14 cellular contexts compared by ENCODE assay signal in the genomic region with DNA sequence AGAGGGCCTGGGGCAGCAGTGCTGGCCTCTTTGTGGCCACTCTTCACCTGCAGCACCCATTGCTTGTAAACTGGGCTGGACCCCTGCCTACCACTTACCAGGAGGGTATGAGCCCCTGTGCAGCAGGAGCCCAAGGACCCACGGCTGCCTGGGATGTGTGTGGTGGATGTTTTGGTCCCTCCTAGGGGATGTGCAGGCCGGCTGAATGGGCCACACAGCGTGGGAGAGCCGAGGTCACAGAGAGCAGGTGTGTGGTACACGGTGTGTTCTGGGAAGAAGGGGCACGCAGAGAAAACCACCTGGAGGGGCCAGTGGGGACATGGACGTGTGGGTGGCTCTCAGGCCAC. TPM values are rescaled to one million over a fixed set of nuclear protein-coding genes. Genes with fewer than 3 reads are reported as not detected.
DNase-seq lines count a peak whose midpoint lies in the region; ATAC-seq, FAIRE-seq and TF ChIP-seq lines count a peak whose summit lies in the region.
"Had no signal": no experiment of that assay in that cellular context is flagged by ENCODE, and none has a peak within 500 bp of the region (broad histone marks: within the 10 kb centered on the region; RNA-seq: fewer than 3 reads in every experiment).

No MANE protein-coding gene starts in this region.

- no peaks in the 10 kb centered on the region for H3K9me2 ChIP-seq in GM23248 (ENCODE audit: insufficient read depth)

- no peak for TF ChIP-seq RAD21 in K562 (CRISPR knock-in tag; conservative IDR thresholded peaks at IDR 0.05 in 1 of 2, IDR thresholded peaks at IDR 0.05 in 1 of 2)

- no peak for ATAC-seq in DND-41 (ENCODE audit: insufficient read depth, low read depth)
- ATAC-seq in K562 = peak; percentile 1; the same call in 1 of the 3 replicates
- ATAC-seq in omental fat pad (ENCODE audit: low FRiP score) = no peak
- ATAC-seq in HG03469 (IDR thresholded peaks at IDR 0.05; ENCODE audit: unreplicated experiment) = no peak

- no TSS peak for BruUV-seq in A673 (replicated peaks; lab: Mats Ljungman, UMichigan)
- no TSS peak for BruUV-seq in K562 (replicated peaks; lab: Mats Ljungman, UMichigan)

- 28% methylated on average over 7 of the region's 7 CpGs for WGBS in K562 (ENCODE audit: insufficient coverage, low coverage, missing lambda C conversion rate)
- WGBS in GM23248 (ENCODE audit: low coverage in 1 of 2, low lambda C conversion rate in 2 of 2, missing lambda C conversion rate in 2 of 2), 2 experiments = 91 to 92% methylated on average over 7 of the region's 7 CpGs

- H3F3A ChIP-seq in GM23248 (ENCODE audit: insufficient read depth) = no peaks in the 10 kb centered on the region

- no peak for TF ChIP-seq EP300 in K562 (IDR thresholded peaks at IDR 0.05; ENCODE audit: low read length)

- CTCF ChIA-PET in A673 (lab: Charles Lee) (no interaction called here), K562 (lab: Yijun Ruan, JAX; ENCODE audit: low intra/inter-chr PET ratio) (no interaction called here)

- H3K27me3 ChIP-seq in A673 (replicated peaks; ENCODE audit: insufficient read depth, low read depth, low read length, poor library complexity) (no peaks in the 10 kb centered on the region), DND-41 (ENCODE audit: insufficient read depth, low read length, poor library complexity) (no peaks in the 10 kb centered on the region), K562 (ENCODE audit: control insufficient read depth in 2 of 2, insufficient read depth in 2 of 2, low read length in 2 of 2) (peaks cover 0 to 23% of the 10 kb centered on the region in 2 experiments; a peak in 2 of 5 replicates), GM23248 (replicated peaks; ENCODE audit: insufficient read depth) (no peaks in the 10 kb centered on the region)

- peaks cover 9% of the 10 kb centered on the region for H3K4me1 ChIP-seq in A673 (ENCODE audit: insufficient read depth, low read length, poor library complexity, severe bottlenecking)
- H3K4me1 ChIP-seq in DND-41 (ENCODE audit: insufficient read depth, low read length) = no peaks in the 10 kb centered on the region
- peaks cover 8 to 96% of the 10 kb centered on the region in 2 experiments; a peak in 4 of 5 replicates for H3K4me1 ChIP-seq in K562 (replicated peaks in 1 of 2; ENCODE audit: control insufficient read depth in 2 of 2, insufficient read depth in 2 of 2, low read length in 2 of 2)
- peaks cover 8% of the 10 kb centered on the region for H3K4me1 ChIP-seq in GM23248 (ENCODE audit: insufficient read depth)

- POLR2A ChIA-PET in A673 (lab: Charles Lee; ENCODE audit: low non-redundant PET) (no interaction called here), K562 (lab: Yijun Ruan, JAX) (interaction anchor here (0.9 to 4.4 kb wide), 2 partner anchors 9 to 11 kb away, joined by 6 to 26 read pairs; no protein-coding TSS in a partner anchor)

- TF ChIP-seq POLR2A in K562 (conservative IDR thresholded peaks at IDR 0.05) = no peak

- intact Hi-C loops in A673 (cut with micrococcal nuclease; ENCODE audit: unreplicated experiment) = no loop called here
- intact Hi-C loops in K562 (cut with micrococcal nuclease) = no loop called here

- H3K9ac ChIP-seq in DND-41 (ENCODE audit: low read depth, low read length) = no peak overlapping the region
- H3K9ac ChIP-seq in K562 (ENCODE audit: insufficient read depth in 1 of 2, low read depth in 2 of 2, low read length in 2 of 2) = peak overlapping the region in 1 of 2 experiments; percentile 81; a peak in 2 of 4 replicates
- no peak overlapping the region for H3K9ac ChIP-seq in GM23248

- peaks cover 3% of the 10 kb centered on the region for H3K36me3 ChIP-seq in A673 (ENCODE audit: insufficient read depth, low read length, poor library complexity, severe bottlenecking)
- no peaks in the 10 kb centered on the region for H3K36me3 ChIP-seq in DND-41 (ENCODE audit: insufficient read depth, low read length)
- no peaks in the 10 kb centered on the region for H3K36me3 ChIP-seq in K562 (ENCODE audit: control insufficient read depth, insufficient read depth, low read length)
- no peaks in the 10 kb centered on the region for H3K36me3 ChIP-seq in GM23248 (ENCODE audit: low read depth)

- in situ Hi-C loops in K562 (cut with MboI) (no loop called here), GM23248 (cut with MboI) (no loop called here)

- no peak overlapping the region for H3K4me2 ChIP-seq in DND-41 (ENCODE audit: insufficient read depth, low read length)
- H3K4me2 ChIP-seq in K562 (ENCODE audit: insufficient read depth, low read length) = no peak overlapping the region
- H3K4me2 ChIP-seq in GM23248 (ENCODE audit: unreplicated experiment) = no peak overlapping the region
- H3K4me2 ChIP-seq: PC-9 had no signal

- H3K4me3 ChIP-seq in A673 (ENCODE audit: low read depth, low read length, poor library complexity, severe bottlenecking) = no peak overlapping the region
- no peak overlapping the region for H3K4me3 ChIP-seq in DND-41 (ENCODE audit: low read depth in 1 of 2, low read length in 2 of 2)
- H3K4me3 ChIP-seq in K562 = no peak overlapping the region
- H3K4me3 ChIP-seq in GM23248 = no peak overlapping the region
- H3K4me3 ChIP-seq: PC-9 had no signal

- H2AFZ ChIP-seq in DND-41 (ENCODE audit: low read depth, low read length) (no peak overlapping the region), K562 (ENCODE audit: low read depth, low read length) (no peak overlapping the region), GM23248 (no peak overlapping the region)
- H2AFZ ChIP-seq: PC-9 had no signal

- H3K79me2 ChIP-seq in DND-41 (ENCODE audit: insufficient read depth, low read length) (no peaks in the 10 kb centered on the region), K562 (ENCODE audit: control insufficient read depth, insufficient read depth, low read length) (no peaks in the 10 kb centered on the region), GM23248 (ENCODE audit: insufficient read depth) (no peaks in the 10 kb centered on the region)

- no peak for TF ChIP-seq CTCF in A673 (conservative IDR thresholded peaks at IDR 0.05; ENCODE audit: low read depth, low read length)
- TF ChIP-seq CTCF in DND-41 (IDR thresholded peaks at IDR 0.05; ENCODE audit: borderline replicate concordance, extremely low read depth, low read length, poor library complexity, severe bottlenecking) = no peak
- TF ChIP-seq CTCF in K562 (IDR thresholded peaks at IDR 0.05 in 2 of 3, conservative IDR thresholded peaks at IDR 0.05 in 1 of 3; ENCODE audit: insufficient read depth in 2 of 3, low read depth in 1 of 3, low read length in 3 of 3) = no peak
- TF ChIP-seq CTCF in omental fat pad (IDR thresholded peaks at IDR 0.05) = no peak

- H3K27ac ChIP-seq in A673 (ENCODE audit: low read depth, low read length, poor library complexity, severe bottlenecking) (peak overlapping the region; percentile 64), DND-41 (ENCODE audit: low read length) (peak overlapping the region; percentile 44), K562 (ENCODE audit: extremely low read depth, low read depth, low read length) (no peak overlapping the region), GM23248 (no peak overlapping the region)
- H3K27ac ChIP-seq: PC-9 had no signal

- no peak for DNase-seq in A673 (ENCODE audit: low spot score)
- DNase-seq in DND-41 = no peak
- DNase-seq in K562 (ENCODE audit: extremely low read depth in 1 of 4, low spot score in 3 of 4) = no peak
- DNase-seq in omental fat pad (ENCODE audit: low spot score) = peak; percentile 9
- DNase-seq in DMS114 treated with DMSO at 0.1 percent for 48 hours (lab: John Stamatoyannopoulos, UW; ENCODE audit: unreplicated experiment) = no peak
- no peak for DNase-seq in GM23248
- DNase-seq in SIG-M5 treated with dmso at 0.1 percent for 504 hours (lab: John Stamatoyannopoulos, UW; ENCODE audit: unreplicated experiment) = no peak
- DNase-seq: GF-D8; mesendoderm; NCI-H510A; PC-9; stimulated activated CD4-positive, alpha-beta T cell treated with anti-CD3 and anti-CD28 coated beads, Interleukin-4, amount 100 ng/mL, for 24 hours had no signal

- no peaks in the 10 kb centered on the region for H3K9me1 ChIP-seq in K562 (ENCODE audit: control insufficient read depth, insufficient read depth, low read length)

- H4K20me1 ChIP-seq in DND-41 (ENCODE audit: insufficient read depth, low read length) (no peaks in the 10 kb centered on the region), K562 (replicated peaks; ENCODE audit: control insufficient read depth, insufficient read depth, low read length) (peaks cover 13% of the 10 kb centered on the region), GM23248 (ENCODE audit: insufficient read depth) (no peaks in the 10 kb centered on the region)

- FAIRE-seq in K562 (lab: Jason Lieb, UNC) = no peak
- FAIRE-seq: GM18507 had no signal

- no peaks in the 10 kb centered on the region for H3K9me3 ChIP-seq in A673 (ENCODE audit: low read depth, low read length, poor library complexity, severe bottlenecking)
- no peaks in the 10 kb centered on the region for H3K9me3 ChIP-seq in DND-41 (ENCODE audit: insufficient read depth, low read length, severe bottlenecking)
- H3K9me3 ChIP-seq in K562 (replicated peaks; ENCODE audit: control insufficient read depth, insufficient read depth, low read depth, low read length) = no peaks in the 10 kb centered on the region
- no peaks in the 10 kb centered on the region for H3K9me3 ChIP-seq in GM23248 (ENCODE audit: low read depth)

RNA-seq across cellular contexts. Expression of a gene that starts 19.3 kb away (rescaled TPM):
- total RNA-seq in A673 (2021) = 17.8 and 17.9 TPM in 2 replicates
- 5.3 and 21.3 TPM in 2 replicates for total RNA-seq in K562 (2011; cell fraction: chromatin; rRNA removed; ENCODE audit: low replicate concordance)
- total RNA-seq in K562 (2011; cell fraction: nucleolus; rRNA removed) = 21.8 and 25.5 TPM in 2 replicates
- total RNA-seq in K562 (2011; cell fraction: nucleoplasm; rRNA removed) = 7.3 and 7.8 TPM in 2 replicates
- total RNA-seq in K562 (2014; rRNA removed) = 48.9 and 69.1 TPM in 2 replicates
- 0.57 and 0.84 TPM in 2 replicates for total RNA-seq in K562 (2014; rRNA removed; fragmentation: Illumina TruSeq; extraction: Trizol)
- total RNA-seq in K562 (2015; rRNA removed; fragmentation: Illumina TruSeq; extraction: Trizol) = 17.8 and 20.6 TPM in 2 replicates
- total RNA-seq in K562 (2021) = 50.5 and 55.3 TPM in 2 replicates
- 10.2 and 35.0 TPM in 2 replicates for polyA plus RNA-seq in K562 (2011; rRNA removed)
- polyA plus RNA-seq in K562 (2011; cell fraction: cytosol; rRNA removed) = 37.2 and 43.8 TPM in 2 replicates
- 33.2 and 43.3 TPM in 2 replicates for polyA plus RNA-seq in K562 (2011; cell fraction: nucleus; rRNA removed)
- polyA plus RNA-seq in K562 (2012) = 42.2 and 62.2 TPM in 2 replicates
- 1.9 and 18.0 TPM in 2 replicates for polyA plus RNA-seq in K562 (2014; fragmentation: Illumina TruSeq; extraction: Trizol)
- 1 to 10 TPM in 1 of 2 experiments, under 1 TPM in 1; 0.56 to 3.5 TPM for polyA plus RNA-seq in K562 (2014; fragmentation: Nextera tagmentation; extraction: Ambion mirVana)
- polyA plus RNA-seq in K562 (2014; rRNA removed) = 40.7 and 41.3 TPM in 2 replicates
- 2.8 and 3.7 TPM in 2 replicates for polyA minus RNA-seq in K562 (2011; rRNA and poly(A)+ RNA removed)
- 13.2 and 33.0 TPM in 2 replicates for polyA minus RNA-seq in K562 (2011; cell fraction: cytosol; rRNA and poly(A)+ RNA removed)
- polyA minus RNA-seq in K562 (2011; cell fraction: nucleus; rRNA and poly(A)+ RNA removed) = 12.0 and 14.3 TPM in 2 replicates
- total RNA-seq in omental fat pad = 1 to 10 TPM; 4.3 to 7.6 (median 6.1) TPM
- 16.5 and 22.5 TPM in 2 replicates for total RNA-seq in GM23248 (2014; rRNA removed; shearing (Covaris generic))
- 13.6 and 14.3 TPM in 2 replicates for polyA plus RNA-seq in GM23248 (2016; fragmentation: Nextera tagmentation; extraction: Ambion mirVana)

RNA-seq across cellular contexts. Expression of a gene that starts 19.3 kb away (rescaled TPM):
- total RNA-seq in A673 (2021) = 22.7 and 25.6 TPM in 2 replicates
- total RNA-seq in K562 (2011; cell fraction: chromatin; rRNA removed; ENCODE audit: low replicate concordance) = 82.4 and 192 TPM in 2 replicates
- total RNA-seq in K562 (2011; cell fraction: nucleolus; rRNA removed) = 134 and 166 TPM in 2 replicates
- total RNA-seq in K562 (2011; cell fraction: nucleoplasm; rRNA removed) = 107 and 110 TPM in 2 replicates
- total RNA-seq in K562 (2014; rRNA removed) = 32.5 and 42.0 TPM in 2 replicates
- 16.3 and 19.8 TPM in 2 replicates for total RNA-seq in K562 (2014; rRNA removed; fragmentation: Illumina TruSeq; extraction: Trizol)
- 26.2 and 28.8 TPM in 2 replicates for total RNA-seq in K562 (2015; rRNA removed; fragmentation: Illumina TruSeq; extraction: Trizol)
- total RNA-seq in K562 (2021) = 75.4 and 75.5 TPM in 2 replicates
- 32.7 and 82.6 TPM in 2 replicates for polyA plus RNA-seq in K562 (2011; rRNA removed)
- polyA plus RNA-seq in K562 (2011; cell fraction: cytosol; rRNA removed) = 68.8 and 74.9 TPM in 2 replicates
- polyA plus RNA-seq in K562 (2011; cell fraction: nucleus; rRNA removed) = 124 and 157 TPM in 2 replicates
- polyA plus RNA-seq in K562 (2012) = 40.3 and 56.9 TPM in 2 replicates
- 39.2 and 40.1 TPM in 2 replicates for polyA plus RNA-seq in K562 (2014; fragmentation: Illumina TruSeq; extraction: Trizol)
- 10 to 100 TPM; 23.6 to 33.7 TPM for polyA plus RNA-seq in K562 (2014; fragmentation: Nextera tagmentation; extraction: Ambion mirVana)
- polyA plus RNA-seq in K562 (2014; rRNA removed) = 28.2 and 31.2 TPM in 2 replicates
- 49.5 and 66.5 TPM in 2 replicates for polyA minus RNA-seq in K562 (2011; rRNA and poly(A)+ RNA removed)
- polyA minus RNA-seq in K562 (2011; cell fraction: cytosol; rRNA and poly(A)+ RNA removed) = 31.7 and 46.0 TPM in 2 replicates
- 42.7 and 85.4 TPM in 2 replicates for polyA minus RNA-seq in K562 (2011; cell fraction: nucleus; rRNA and poly(A)+ RNA removed)
- 10 to 100 TPM in 3 of 4 donors, 1 to 10 TPM in 1; 7.6 to 12.6 (median 10.4) TPM for total RNA-seq in omental fat pad
- total RNA-seq in GM23248 (2014; rRNA removed; shearing (Covaris generic)) = 11.9 and 14.2 TPM in 2 replicates
- polyA plus RNA-seq in GM23248 (2016; fragmentation: Nextera tagmentation; extraction: Ambion mirVana) = 22.8 and 23.8 TPM in 2 replicates

Comparison
In these comparisons a context has a peak if more than half of its experiments do, and no peak if none do; other contexts are left out.
1. H3K27ac ChIP-seq: peak in A673 (single experiment) and DND-41 (single experiment); none in K562 (single experiment) and GM23248 (single experiment).